In the genomic region with DNA sequence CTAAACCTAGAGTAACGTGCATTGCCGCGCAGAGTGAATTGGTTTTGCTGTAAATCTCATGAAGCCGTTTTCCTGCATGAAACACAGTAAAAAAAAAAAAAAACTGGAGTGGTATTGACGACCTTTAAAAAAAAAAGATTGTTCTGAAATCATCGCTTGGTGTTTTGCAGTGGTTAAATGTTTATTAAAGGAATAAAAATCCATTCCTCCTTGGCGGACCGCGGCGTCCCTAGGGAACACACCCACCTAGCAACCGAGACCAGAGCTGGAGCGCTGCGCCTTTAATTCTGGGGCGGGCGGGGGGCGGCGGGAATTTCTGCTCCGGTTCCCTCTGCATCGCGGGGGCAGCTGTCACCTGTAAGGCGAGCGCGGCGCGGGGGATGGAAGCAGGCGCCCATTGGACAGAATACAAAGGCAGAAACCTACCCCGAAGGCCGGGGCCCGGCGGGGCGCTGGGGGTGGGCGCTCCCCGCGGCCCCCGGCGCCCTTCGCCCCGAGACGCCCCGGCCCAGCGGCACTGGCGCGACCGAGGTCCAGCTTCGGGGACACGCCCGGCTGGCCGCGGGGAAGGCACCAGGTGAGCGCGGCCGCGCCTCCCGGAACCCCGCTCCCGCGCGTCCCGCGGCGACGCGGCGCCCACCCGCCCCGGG, we compare ENCODE assay signal across 8 cellular contexts. TPM values are rescaled to one million over a fixed set of nuclear protein-coding genes. Genes with fewer than 3 reads are reported as not detected.
DNase-seq lines count a peak whose midpoint lies in the region; ATAC-seq lines count a peak whose summit lies in the region.

A gene (plus strand): TSS at position 354 of the 650 bp plus-strand sequence. CDS start 320 bp downstream, outside the sequence.

- DNase-seq in NCI-H2029 (lab: John Stamatoyannopoulos, UW), result peak; percentile 36
- DNase-seq in NCI-H2029 treated with DMSO at 0.1 percent for 48 hours (lab: John Stamatoyannopoulos, UW), result no peak
- peak; percentile 73 for DNase-seq in NCI-H2171 treated with DMSO at 0.1 percent for 48 hours (lab: John Stamatoyannopoulos, UW)
- DNase-seq in cerebellum (ENCODE audit: low spot score), result peak; percentile 84
- DNase-seq in mucosa of gallbladder (ENCODE audit: low spot score), result no peak

- no peak for ATAC-seq in HG03139 (IDR thresholded peaks at IDR 0.05; ENCODE audit: unreplicated experiment)
- ATAC-seq in GM21360 (IDR thresholded peaks at IDR 0.05; ENCODE audit: unreplicated experiment), result no peak
- no peak for ATAC-seq in GM18517 (IDR thresholded peaks at IDR 0.05; ENCODE audit: unreplicated experiment)

RNA-seq across cellular contexts. Expression of the gene that starts here (rescaled TPM):
- total RNA-seq in cerebellum, result 4.9 TPM
- 22.2 TPM for total RNA-seq in mucosa of gallbladder

Comparison
In these comparisons a context has a peak if more than half of its experiments do, and no peak if none do; other contexts are left out.
1. DNase-seq: peak in NCI-H2029 (single experiment), NCI-H2171 treated with DMSO at 0.1 percent for 48 hours (single experiment) and cerebellum (single experiment); none in NCI-H2029 treated with DMSO at 0.1 percent for 48 hours (single experiment) and mucosa of gallbladder (single experiment).